Comparison of ENCODE assay signal across 9 cellular contexts in genomic region chr20:48828734-48829460, GRCh38. TPM values are rescaled to one million over a fixed set of nuclear protein-coding genes. Genes with fewer than 3 reads are reported as not detected.
A peak's percentile ranks its signal among the peaks of the same experiment; 100 is the strongest.
DNase-seq lines count a peak whose midpoint lies in the region; ATAC-seq and TF ChIP-seq lines count a peak whose summit lies in the region.
"Had no signal": no experiment of that assay in that cellular context is flagged by ENCODE, and none has a peak within 500 bp of the region (broad histone marks: within the 10 kb centered on the region; RNA-seq: fewer than 3 reads in every experiment).

No MANE protein-coding gene starts in this region.

- TF ChIP-seq RAD21 in liver (IDR thresholded peaks at IDR 0.05): no peak

- DNase-seq in activated naive CD4-positive, alpha-beta T cell treated with anti-CD3 and anti-CD28 coated beads, Interleukin-2, amount 10 ng/mL, durations not matched to agents 7 days and 5 days: no peak
- DNase-seq in activated naive CD4-positive, alpha-beta T cell treated with anti-CD3 and anti-CD28 coated beads, Interleukin-2, amount 50 U/mL, for 72 hours (ENCODE audit: low spot score in 2 of 2): no peak
- no peak for DNase-seq in activated naive CD8-positive, alpha-beta T cell treated with anti-CD3 and anti-CD28 coated beads, Interleukin-2, amount 50 U/mL, for 24 hours
- DNase-seq in thoracic aorta (ENCODE audit: low spot score) (no peak), NCI-H2171 (lab: John Stamatoyannopoulos, UW) (no peak), NCI-H2196 (lab: John Stamatoyannopoulos, UW; ENCODE audit: unreplicated experiment) (no peak)
- DNase-seq: SHP77 had no signal

- H3K4me1 ChIP-seq in liver (ENCODE audit: control insufficient read depth in 4 of 4, insufficient read depth in 4 of 4, low read length in 3 of 4): peaks cover 7 to 31% (median 21%) of the 10 kb centered on the region in 4 donors
- H3K4me1 ChIP-seq in thoracic aorta (ENCODE audit: control insufficient read depth in 1 of 2, low read depth in 2 of 2): peaks cover 24 to 46% of the 10 kb centered on the region in 2 donors

- H3K36me3 ChIP-seq in liver (ENCODE audit: control insufficient read depth in 4 of 4, insufficient read depth in 3 of 4, low read depth in 1 of 4, low read length in 3 of 4) (no peaks in the 10 kb centered on the region), thoracic aorta (no peaks in the 10 kb centered on the region)

- peaks cover 31% of the 10 kb centered on the region for H3K4me1 Mint-ChIP-seq in activated naive CD4-positive, alpha-beta T cell treated with anti-CD3 and anti-CD28 coated beads, Interleukin-2, amount 10 ng/mL, durations not matched to agents 7 days and 5 days
- H3K4me1 Mint-ChIP-seq in activated naive CD8-positive, alpha-beta T cell treated with anti-CD3 and anti-CD28 coated beads, Interleukin-2, amount 50 U/mL, for 24 hours: peaks cover 53% of the 10 kb centered on the region

- no peaks in the 10 kb centered on the region for H3K9me3 Mint-ChIP-seq in activated naive CD4-positive, alpha-beta T cell treated with anti-CD3 and anti-CD28 coated beads, Interleukin-2, amount 10 ng/mL, durations not matched to agents 7 days and 5 days
- H3K9me3 Mint-ChIP-seq in activated naive CD4-positive, alpha-beta T cell treated with anti-CD3 and anti-CD28 coated beads, Interleukin-2, amount 50 U/mL, for 72 hours: no peaks in the 10 kb centered on the region
- H3K9me3 Mint-ChIP-seq in activated naive CD8-positive, alpha-beta T cell treated with anti-CD3 and anti-CD28 coated beads, Interleukin-2, amount 50 U/mL, for 24 hours: no peaks in the 10 kb centered on the region

- H3K27me3 ChIP-seq in liver (ENCODE audit: control insufficient read depth in 4 of 4, insufficient read depth in 4 of 4, low read length in 3 of 4) (peaks cover 0 to 6% (median 0%) of the 10 kb centered on the region in 4 donors), thoracic aorta (replicated peaks; ENCODE audit: insufficient read depth) (no peaks in the 10 kb centered on the region)

- no peak for ATAC-seq in activated naive CD4-positive, alpha-beta T cell treated with anti-CD3 and anti-CD28 coated beads, Interleukin-2, amount 50 U/mL, for 72 hours
- no peak for ATAC-seq in activated naive CD8-positive, alpha-beta T cell treated with anti-CD3 and anti-CD28 coated beads, Interleukin-2, amount 50 U/mL, for 24 hours
- ATAC-seq in thoracic aorta (ENCODE audit: insufficient number of reproducible peaks, low FRiP score, low read depth) (no peak), GM18870 (IDR thresholded peaks at IDR 0.05; ENCODE audit: unreplicated experiment) (no peak)

- H3K27ac ChIP-seq in liver (ENCODE audit: low read depth in 1 of 2, low read length in 2 of 2): peak overlapping the region; percentile 43 to 49
- H3K27ac ChIP-seq in thoracic aorta: peak overlapping the region; percentile 23 to 63

- peak overlapping the region; percentile 80 for H3K4me3 Mint-ChIP-seq in activated naive CD4-positive, alpha-beta T cell treated with anti-CD3 and anti-CD28 coated beads, Interleukin-2, amount 10 ng/mL, durations not matched to agents 7 days and 5 days
- peak overlapping the region; percentile 79 for H3K4me3 Mint-ChIP-seq in activated naive CD8-positive, alpha-beta T cell treated with anti-CD3 and anti-CD28 coated beads, Interleukin-2, amount 50 U/mL, for 24 hours

- peak overlapping the region; percentile 67 for H3K27ac Mint-ChIP-seq in activated naive CD4-positive, alpha-beta T cell treated with anti-CD3 and anti-CD28 coated beads, Interleukin-2, amount 10 ng/mL, durations not matched to agents 7 days and 5 days
- peak overlapping the region in 1 of 2 donors; percentile 82 for H3K27ac Mint-ChIP-seq in activated naive CD4-positive, alpha-beta T cell treated with anti-CD3 and anti-CD28 coated beads, Interleukin-2, amount 50 U/mL, for 72 hours
- H3K27ac Mint-ChIP-seq in activated naive CD8-positive, alpha-beta T cell treated with anti-CD3 and anti-CD28 coated beads, Interleukin-2, amount 50 U/mL, for 24 hours: peak overlapping the region; percentile 53

- H3K9me3 ChIP-seq in liver (ENCODE audit: control insufficient read depth in 4 of 4, low read length in 3 of 4) (no peaks in the 10 kb centered on the region), thoracic aorta (no peaks in the 10 kb centered on the region)

- peaks cover 73% of the 10 kb centered on the region for H3K27me3 Mint-ChIP-seq in activated naive CD4-positive, alpha-beta T cell treated with anti-CD3 and anti-CD28 coated beads, Interleukin-2, amount 10 ng/mL, durations not matched to agents 7 days and 5 days
- no peaks in the 10 kb centered on the region for H3K27me3 Mint-ChIP-seq in activated naive CD8-positive, alpha-beta T cell treated with anti-CD3 and anti-CD28 coated beads, Interleukin-2, amount 50 U/mL, for 24 hours

- TF ChIP-seq CTCF in liver (IDR thresholded peaks at IDR 0.05; ENCODE audit: low read depth, low read length, missing input control) (no peak), thoracic aorta (IDR thresholded peaks at IDR 0.05) (no peak)

- H3K36me3 Mint-ChIP-seq in activated naive CD4-positive, alpha-beta T cell treated with anti-CD3 and anti-CD28 coated beads, Interleukin-2, amount 10 ng/mL, durations not matched to agents 7 days and 5 days: peaks cover 22% of the 10 kb centered on the region
- H3K36me3 Mint-ChIP-seq in activated naive CD4-positive, alpha-beta T cell treated with anti-CD3 and anti-CD28 coated beads, Interleukin-2, amount 50 U/mL, for 72 hours: peaks cover 15 to 18% of the 10 kb centered on the region in 2 donors
- H3K36me3 Mint-ChIP-seq in activated naive CD8-positive, alpha-beta T cell treated with anti-CD3 and anti-CD28 coated beads, Interleukin-2, amount 50 U/mL, for 24 hours (ENCODE audit: low read depth): peaks cover 5% of the 10 kb centered on the region

- peak overlapping the region in 2 of 3 donors; percentile 54 to 63 for H3K4me3 ChIP-seq in liver (ENCODE audit: low read depth in 1 of 3, low read length in 3 of 3)
- peak overlapping the region; percentile 85 for H3K4me3 ChIP-seq in thoracic aorta

- no peak overlapping the region for H3K9ac ChIP-seq in liver (ENCODE audit: low read depth in 1 of 2, low read length in 2 of 2)

- CTCF ChIA-PET in activated naive CD4-positive, alpha-beta T cell treated with anti-CD3 and anti-CD28 coated beads, Interleukin-2, amount 10 ng/mL, durations not matched to agents 7 days and 5 days (lab: Charles Lee): interaction anchor here (0.9 kb wide), 1 partner anchor 10 kb away, joined by 3 read pairs; no protein-coding TSS in a partner anchor

- WGBS in liver: 74% methylated on average over 11 of the region's 11 CpGs

TF ChIP-seq in liver, 16 proteins besides CTCF, POLR2A, EP300 and RAD21 (continues in another document):
- TF ChIP-seq ZBTB33 (IDR thresholded peaks at IDR 0.05): no peak
- no peak for TF ChIP-seq GABPA (IDR thresholded peaks at IDR 0.05 in 1 of 2, conservative IDR thresholded peaks at IDR 0.05 in 1 of 2)
- TF ChIP-seq HNF4G (IDR thresholded peaks at IDR 0.05): no peak
- TF ChIP-seq ATF3 (IDR thresholded peaks at IDR 0.05): no peak
- no peak for TF ChIP-seq EGR1 (IDR thresholded peaks at IDR 0.05; ENCODE audit: low read depth in 2 of 2)
- TF ChIP-seq HNF4A (conservative IDR thresholded peaks at IDR 0.05): no peak
- no peak for TF ChIP-seq NR2F2 (IDR thresholded peaks at IDR 0.05)
- no peak for TF ChIP-seq YY1 (IDR thresholded peaks at IDR 0.05)
- no peak for TF ChIP-seq REST (IDR thresholded peaks at IDR 0.05)
- TF ChIP-seq JUND (IDR thresholded peaks at IDR 0.05): no peak

RNA-seq across cellular contexts. Expression of gene PREX1, which starts 1.1 kb away (rescaled TPM):
- total RNA-seq in activated naive CD4-positive, alpha-beta T cell treated with anti-CD3 and anti-CD28 coated beads, Interleukin-2, amount 50 U/mL, for 72 hours: 10 to 100 TPM; 30.6 to 51.8 TPM
- total RNA-seq in liver (10 to 100 TPM; 16.4 to 18.0 TPM), thoracic aorta (100 to 1,000 TPM in 1 of 2 donors, 10 to 100 TPM in 1; 94.6 to 101 TPM)
- polyA plus RNA-seq in liver: 1 to 10 TPM; 2.2 to 5.2 TPM
